Comparison of ENCODE assay signal across 8 cellular contexts in genomic region chr4:88613417-88613875, GRCh38. TPM values are rescaled to one million over a fixed set of nuclear protein-coding genes. Genes with fewer than 3 reads are reported as not detected.
DNase-seq lines count a peak whose midpoint lies in the region; ATAC-seq and TF ChIP-seq lines count a peak whose summit lies in the region.

No MANE protein-coding gene starts in this region.

- intact Hi-C loops in PC-3 (cut with micrococcal nuclease), result no loop called here

- TF ChIP-seq CTCF in PC-3 (conservative IDR thresholded peaks at IDR 0.05; ENCODE audit: low read depth, low read length) (no peak), neutrophil (IDR thresholded peaks at IDR 0.05) (no peak)

- H3K9ac ChIP-seq in PC-3 (ENCODE audit: low read length), result peak overlapping the region; percentile 79

- H3K27ac ChIP-seq in PC-3 (ENCODE audit: low read length) (peak overlapping the region; percentile 99), neutrophil (peak overlapping the region; percentile 59)

- H3K9me2 ChIP-seq in PC-3 (replicated peaks; ENCODE audit: low read length), result no peaks in the 10 kb centered on the region

- no peak overlapping the region for H3K4me3 ChIP-seq in PC-3 (ENCODE audit: low read length)
- H3K4me3 ChIP-seq in neutrophil (ENCODE audit: low read depth in 1 of 2, low read length in 1 of 2), result no peak overlapping the region

- H3K4me1 ChIP-seq in PC-3 (ENCODE audit: insufficient read depth, low read length) (peaks cover 72% of the 10 kb centered on the region), neutrophil (ENCODE audit: control insufficient read depth in 1 of 2, insufficient read depth in 1 of 2, low read depth in 1 of 2, low read length in 1 of 2) (peaks cover 25% of the 10 kb centered on the region in 2 experiments)

- H3K27me3 ChIP-seq in PC-3 (ENCODE audit: low read length) (no peaks in the 10 kb centered on the region), neutrophil (no peaks in the 10 kb centered on the region)

- H2AFZ ChIP-seq in PC-3 (ENCODE audit: low read length), result no peak overlapping the region

- peak overlapping the region; percentile 83 for H3K4me2 ChIP-seq in PC-3 (ENCODE audit: low read length)

- BruUV-seq in PC-3 (replicated peaks; lab: Mats Ljungman, UMichigan), result no TSS peak

- DNase-seq in PC-3, result no peak
- DNase-seq in cerebellar cortex (ENCODE audit: low spot score), result peak; percentile 56
- no peak for DNase-seq in iPS-NIHi7 (ENCODE audit: extremely low spot score)
- DNase-seq in activated CD8-positive, alpha-beta memory T cell treated with anti-CD3 and anti-CD28 coated beads for 24 hours, result no peak

- no peaks in the 10 kb centered on the region for H3K9me3 ChIP-seq in PC-3 (ENCODE audit: low read length)
- H3K9me3 ChIP-seq in neutrophil, result no peaks in the 10 kb centered on the region

- H3K79me2 ChIP-seq in PC-3 (ENCODE audit: low read length), result peaks cover 7% of the 10 kb centered on the region; the same call in 1 of the 2 replicates

- H3F3A ChIP-seq in PC-3 (ENCODE audit: low read length, unreplicated experiment), result peaks cover 9% of the 10 kb centered on the region

- CTCF ChIA-PET in PC-3 (lab: Charles Lee), result interaction anchor here (1.1 to 1.8 kb wide), 2 partner anchors 11 to 46 kb away, joined by 3 to 9 read pairs; no protein-coding TSS in a partner anchor

- ATAC-seq in GM18868 (IDR thresholded peaks at IDR 0.05; ENCODE audit: unreplicated experiment) (peak; percentile 41), HG03159 (IDR thresholded peaks at IDR 0.05; ENCODE audit: unreplicated experiment) (peak; percentile 58), PC-3 (no peak), HG03097 (IDR thresholded peaks at IDR 0.05; ENCODE audit: low FRiP score, unreplicated experiment) (no peak)

- H3K36me3 ChIP-seq in PC-3 (ENCODE audit: low read depth, low read length), result no peaks in the 10 kb centered on the region
- peaks cover 33% of the 10 kb centered on the region for H3K36me3 ChIP-seq in neutrophil

- POLR2A ChIA-PET in PC-3 (lab: Charles Lee; ENCODE audit: unreplicated experiment), result no interaction called here

- no peaks in the 10 kb centered on the region for H4K20me1 ChIP-seq in PC-3 (ENCODE audit: low read length)

RNA-seq across cellular contexts. Expression of gene HERC3, which starts 21.2 kb away (rescaled TPM):
- 5.2 and 5.4 TPM in 2 replicates for total RNA-seq in PC-3 (2014; rRNA removed)

Comparison
In these comparisons a context has a peak if more than half of its experiments do, and no peak if none do; other contexts are left out.
1. ATAC-seq: peak in GM18868 (single experiment) and HG03159 (single experiment); none in PC-3 (single experiment) and HG03097 (single experiment).